Comparison of ENCODE assay signal across 11 cellular contexts in genomic region chr19:6663236-6664187, GRCh38. TPM values are rescaled to one million over a fixed set of nuclear protein-coding genes. Genes with fewer than 3 reads are reported as not detected.
DNase-seq lines count a peak whose midpoint lies in the region; ATAC-seq, FAIRE-seq and TF ChIP-seq lines count a peak whose summit lies in the region.
"Had no signal": no experiment of that assay in that cellular context is flagged by ENCODE, and none has a peak within 500 bp of the region (broad histone marks: within the 10 kb centered on the region; RNA-seq: fewer than 3 reads in every experiment).

No MANE protein-coding gene starts in this region.

- CTCF ChIA-PET in activated CD4-positive, alpha-beta T cell treated with anti-CD3 and anti-CD28 coated beads for 36 hours (lab: Charles Lee) = interaction anchor here (0.9 to 1.3 kb wide), 2 partner anchors 15 to 73 kb away, joined by 3 to 4 read pairs; no protein-coding TSS in a partner anchor
- CTCF ChIA-PET in OCI-LY7 (lab: Charles Lee; ENCODE audit: unreplicated experiment) = no interaction called here

- H3K4me2 ChIP-seq in astrocyte (ENCODE audit: low read length) = no peak overlapping the region
- no peak overlapping the region for H3K4me2 ChIP-seq in OCI-LY7 (ENCODE audit: low read length)

- H2AFZ ChIP-seq in astrocyte (ENCODE audit: low read depth, low read length) (no peak overlapping the region), OCI-LY7 (ENCODE audit: low read length) (no peak overlapping the region)

- H3K27ac ChIP-seq in astrocyte (ENCODE audit: low read depth, low read length) (no peak overlapping the region), OCI-LY7 (ENCODE audit: low read depth, low read length, poor library complexity, severe bottlenecking) (no peak overlapping the region)

- H3K36me3 Mint-ChIP-seq in activated CD4-positive, alpha-beta T cell treated with anti-CD3 and anti-CD28 coated beads for 36 hours (ENCODE audit: low read depth) = peaks cover 30% of the 10 kb centered on the region
- no peaks in the 10 kb centered on the region for H3K36me3 Mint-ChIP-seq in astrocyte (ENCODE audit: low read depth, unreplicated experiment)

- no peak overlapping the region for H3K9ac ChIP-seq in astrocyte (ENCODE audit: low read length)

- BruUV-seq in OCI-LY7 (replicated peaks; lab: Mats Ljungman, UMichigan) = no TSS peak

- H3K27me3 Mint-ChIP-seq in activated CD4-positive, alpha-beta T cell treated with anti-CD3 and anti-CD28 coated beads for 36 hours = no peaks in the 10 kb centered on the region
- peaks cover 3% of the 10 kb centered on the region for H3K27me3 Mint-ChIP-seq in astrocyte (ENCODE audit: low read depth, unreplicated experiment)

- H3K4me3 Mint-ChIP-seq in activated CD4-positive, alpha-beta T cell treated with anti-CD3 and anti-CD28 coated beads for 36 hours = no peak overlapping the region
- H3K4me3 Mint-ChIP-seq in astrocyte (ENCODE audit: unreplicated experiment) = no peak overlapping the region

- H3K9me2 ChIP-seq in OCI-LY7 (ENCODE audit: insufficient read depth, low read length) = no peaks in the 10 kb centered on the region

- H4K20me1 ChIP-seq in astrocyte (ENCODE audit: insufficient read depth, low read length) (no peaks in the 10 kb centered on the region), OCI-LY7 (ENCODE audit: insufficient read depth, low read length) (no peaks in the 10 kb centered on the region)

- peak; percentile 73 for FAIRE-seq in astrocyte (lab: Jason Lieb, UNC)

- H3K79me2 ChIP-seq in astrocyte (ENCODE audit: insufficient read depth, low read length) = no peaks in the 10 kb centered on the region
- H3K79me2 ChIP-seq in OCI-LY7 (ENCODE audit: insufficient read depth, low read depth, low read length) = no peaks in the 10 kb centered on the region

- H3K27ac Mint-ChIP-seq in activated CD4-positive, alpha-beta T cell treated with anti-CD3 and anti-CD28 coated beads for 36 hours = no peak overlapping the region
- no peak overlapping the region for H3K27ac Mint-ChIP-seq in astrocyte (ENCODE audit: unreplicated experiment)

- H3K4me3 ChIP-seq in astrocyte (ENCODE audit: insufficient read depth, low read depth, low read length) = no peak overlapping the region
- H3K4me3 ChIP-seq in OCI-LY7 (ENCODE audit: low read depth, low read length, poor library complexity, severe bottlenecking) = no peak overlapping the region

- intact Hi-C loops in activated CD4-positive, alpha-beta T cell treated with anti-CD3 and anti-CD28 coated beads for 36 hours (cut with DNase I, micrococcal nuclease) = loop anchor here (2.0 to 5.0 kb wide), 3 partner anchors 73 to 203 kb away; partner anchors contain the start of gene GPR108 (in 1 of the 2)
- intact Hi-C loops in OCI-LY7 (cut with micrococcal nuclease; ENCODE audit: unreplicated experiment) = no loop called here

- peak; percentile 40 for ATAC-seq in activated CD4-positive, alpha-beta T cell treated with anti-CD3 and anti-CD28 coated beads for 36 hours
- ATAC-seq in GM18909 (IDR thresholded peaks at IDR 0.05; ENCODE audit: poor library complexity, unreplicated experiment) = no peak
- ATAC-seq in HG02981 (IDR thresholded peaks at IDR 0.05; ENCODE audit: unreplicated experiment) = no peak
- ATAC-seq: sciatic nerve had no signal

- no peaks in the 10 kb centered on the region for H3K27me3 ChIP-seq in astrocyte (ENCODE audit: insufficient read depth, low read length)

- no peaks in the 10 kb centered on the region for H3K9me3 ChIP-seq in astrocyte (ENCODE audit: insufficient read depth, low read depth, low read length)
- H3K9me3 ChIP-seq in OCI-LY7 (ENCODE audit: low read length) = no peaks in the 10 kb centered on the region

- H3K36me3 ChIP-seq in astrocyte (ENCODE audit: insufficient read depth, low read length) (no peaks in the 10 kb centered on the region), OCI-LY7 (ENCODE audit: insufficient read depth, low read length) (no peaks in the 10 kb centered on the region)

- POLR2A ChIA-PET in activated CD4-positive, alpha-beta T cell treated with anti-CD3 and anti-CD28 coated beads for 36 hours (lab: Charles Lee) = interaction anchor here (0.5 to 0.7 kb wide), 2 partner anchors 9 to 21 kb away, joined by 4 to 5 read pairs; no protein-coding TSS in a partner anchor
- POLR2A ChIA-PET in OCI-LY7 (lab: Charles Lee) = no interaction called here

- TF ChIP-seq CTCF in astrocyte (IDR thresholded peaks at IDR 0.05; ENCODE audit: insufficient read depth, low read depth, low read length) (no peak), OCI-LY7 (conservative IDR thresholded peaks at IDR 0.05; ENCODE audit: low read length) (no peak)

- H3K9me3 Mint-ChIP-seq in activated CD4-positive, alpha-beta T cell treated with anti-CD3 and anti-CD28 coated beads for 36 hours (ENCODE audit: low read depth) = no peaks in the 10 kb centered on the region
- peaks cover 8% of the 10 kb centered on the region for H3K9me3 Mint-ChIP-seq in astrocyte (ENCODE audit: unreplicated experiment)

- peaks cover 19% of the 10 kb centered on the region for H3K4me1 Mint-ChIP-seq in activated CD4-positive, alpha-beta T cell treated with anti-CD3 and anti-CD28 coated beads for 36 hours
- H3K4me1 Mint-ChIP-seq in astrocyte (ENCODE audit: low read depth, unreplicated experiment) = no peaks in the 10 kb centered on the region

- H3K4me1 ChIP-seq in astrocyte (ENCODE audit: insufficient read depth, low read length) (no peaks in the 10 kb centered on the region), OCI-LY7 (ENCODE audit: insufficient read depth, low read length, poor library complexity, severe bottlenecking) (no peaks in the 10 kb centered on the region)

- DNase-seq in activated CD4-positive, alpha-beta T cell treated with anti-CD3 and anti-CD28 coated beads for 36 hours = peak; percentile 70
- no peak for DNase-seq in activated CD4-positive, alpha-beta T cell treated with anti-CD3 and anti-CD28 coated beads for 1 hour
- DNase-seq in MV-4-11 (lab: John Stamatoyannopoulos, UW) = peak; percentile 38
- DNase-seq in astrocyte (ENCODE audit: low read depth) = no peak
- peak; percentile 52 to 54 for DNase-seq in stimulated activated CD4-positive, alpha-beta T cell treated with anti-CD3 and anti-CD28 coated beads, Interleukin-2, amount 100 ng/mL, for 24 hours
- no peak for DNase-seq in OCI-LY7 (ENCODE audit: low spot score)
- DNase-seq: EL, RPMI8226 had no signal

RNA-seq across cellular contexts. Expression of gene TNFSF14, which starts 6.4 kb away (rescaled TPM):
- total RNA-seq in activated CD4-positive, alpha-beta T cell treated with anti-CD3 and anti-CD28 coated beads for 36 hours = 10 to 100 TPM; 31.8 to 33.0 TPM
- total RNA-seq in astrocyte = not detected in 2 replicates
- 0.05 TPM in 1 of 2 replicates, not detected in the other for total RNA-seq in OCI-LY7 (2014; rRNA removed; shearing (Covaris generic))
- total RNA-seq in OCI-LY7 (2022) = not detected in 2 replicates

RNA-seq across cellular contexts. Expression of gene C3, which starts 56.9 kb away (rescaled TPM):
- total RNA-seq in activated CD4-positive, alpha-beta T cell treated with anti-CD3 and anti-CD28 coated beads for 36 hours = 1 to 10 TPM in 1 of 2 experiments, under 1 TPM in 1; 0.93 to 1.0 TPM
- 0.77 and 2.4 TPM in 2 replicates for total RNA-seq in astrocyte
- total RNA-seq in OCI-LY7 (2014; rRNA removed; shearing (Covaris generic)) = 0.13 and 0.57 TPM in 2 replicates
- total RNA-seq in OCI-LY7 (2022) = 0.74 TPM in 1 of 2 replicates, not detected in the other

Comparison
In these comparisons a context has a peak if more than half of its experiments do, and no peak if none do; other contexts are left out.
1. DNase-seq: peak in activated CD4-positive, alpha-beta T cell treated with anti-CD3 and anti-CD28 coated beads for 36 hours (single experiment), MV-4-11 (single experiment) and stimulated activated CD4-positive, alpha-beta T cell treated with anti-CD3 and anti-CD28 coated beads, Interleukin-2, amount 100 ng/mL, for 24 hours (2 of 2); none in activated CD4-positive, alpha-beta T cell treated with anti-CD3 and anti-CD28 coated beads for 1 hour (single experiment), astrocyte (single experiment) and OCI-LY7 (single experiment).
2. RNA of gene TNFSF14, which starts 6.4 kb away (total RNA-seq): 31.8 to 33.0 TPM in activated CD4-positive, alpha-beta T cell treated with anti-CD3 and anti-CD28 coated beads for 36 hours; not detected in astrocyte and 0.05 TPM in OCI-LY7; every median in the first group is over 10 times any median in the second.